In the genomic region with DNA sequence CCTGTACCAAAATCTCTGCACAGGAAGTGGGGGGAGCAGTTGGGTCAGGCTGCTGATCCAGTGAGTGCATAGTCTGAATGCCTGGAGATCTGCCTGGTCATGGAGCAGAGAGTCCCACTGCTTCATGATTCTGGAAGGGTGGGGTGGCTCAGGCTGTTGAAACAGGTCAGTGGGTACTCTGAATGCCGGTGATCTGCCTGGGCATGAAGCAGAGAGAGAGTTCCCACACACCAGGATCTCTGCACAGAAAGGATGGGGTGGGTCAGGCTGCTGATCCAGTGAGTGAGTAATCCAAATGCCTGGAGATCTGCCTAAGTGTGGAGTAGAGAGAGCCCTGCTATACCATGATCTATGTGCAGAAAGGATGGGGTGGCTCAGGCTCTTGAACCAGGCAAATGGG, we compare ENCODE assay signal across 34 cellular contexts. TPM values are rescaled to one million over a fixed set of nuclear protein-coding genes. Genes with fewer than 3 reads are reported as not detected.
"Had no signal": no experiment of that assay in that cellular context is flagged by ENCODE, and none has a peak within 500 bp of the region (broad histone marks: within the 10 kb centered on the region; RNA-seq: fewer than 3 reads in every experiment).

No MANE protein-coding gene starts in this region.

- FAIRE-seq: endothelial cell of umbilical vein, TTC549 had no signal

- H3K4me3 ChIP-seq: body of pancreas, coronary artery, heart right ventricle, left lung, lower lobe of right lung, skin epidermis, thoracic aorta, uterus had no signal

- H3K27ac Mint-ChIP-seq: activated naive CD8-positive, alpha-beta T cell; activated T-cell treated with anti-CD3 and anti-CD28 coated beads, Interleukin-2, amount 50 U/mL, for 72 hours; effector memory CD8-positive, alpha-beta T cell; natural killer cell had no signal

- H3K36me3 ChIP-seq: heart right ventricle, left lung, lower lobe of right lung, thoracic aorta, uterus had no signal

- H3K4me1 ChIP-seq: body of pancreas, heart right ventricle, left lung, lower lobe of right lung, uterus had no signal

- H3K27me3 Mint-ChIP-seq: activated naive CD8-positive, alpha-beta T cell had no signal

- H3K27me3 ChIP-seq: body of pancreas, heart right ventricle, left lung, uterus had no signal

- H3K9me3 ChIP-seq: body of pancreas, uterus had no signal

- ATAC-seq: activated T-cell treated with anti-CD3 and anti-CD28 coated beads, Interleukin-2, amount 50 U/mL, for 72 hours; body of pancreas; effector memory CD8-positive, alpha-beta T cell; heart right ventricle; left lung; natural killer cell; sciatic nerve; stimulated activated naive CD8-positive, alpha-beta T cell treated with anti-CD3 and anti-CD28 coated beads, Interleukin-15, Interleukin-2, amounts not matched to agents 100 U/mL and 50 U/mL, for 24 hours had no signal

- H3K4me3 Mint-ChIP-seq: activated naive CD8-positive, alpha-beta T cell; activated T-cell treated with anti-CD3 and anti-CD28 coated beads, Interleukin-2, amount 50 U/mL, for 72 hours; effector memory CD8-positive, alpha-beta T cell; natural killer cell had no signal

- H3K4me1 Mint-ChIP-seq: natural killer cell had no signal

- DNase-seq: activated CD4-positive, alpha-beta T cell treated with anti-CD3 and anti-CD28 coated beads for 4 hours; activated CD4-positive, alpha-beta T cell treated with anti-CD3 and anti-CD28 coated beads, Interleukin-2, amount 50 U/mL, for 4 hours; activated effector memory CD4-positive, alpha-beta T cell treated with Interleukin-2 at 50 U/mL for 16 hours; activated naive CD4-positive, alpha-beta T cell treated with Interleukin-2 at 50 U/mL for 16 hours; activated T-cell treated with anti-CD3 and anti-CD28 coated beads for 4 hours; activated T-cell treated with anti-CD3 and anti-CD28 coated beads, Interleukin-2, amount 50 U/mL, for 72 hours; aorta; body of pancreas; effector memory CD8-positive, alpha-beta T cell; foreskin melanocyte; heart right ventricle; kidney glomerular epithelial cell; left lung; lower lobe of right lung; mesendoderm; natural killer cell; retina; stimulated activated CD4-positive, alpha-beta T cell treated with anti-CD3 and anti-CD28 coated beads, Interleukin-12 subunit alpha, Interleukin-12 subunit beta, amount 100 ng/mL, for 4 hours; stimulated activated CD4-positive, alpha-beta T cell treated with anti-CD3 and anti-CD28 coated beads, Interleukin-4, amount 100 ng/mL, for 1 hour; stimulated activated naive CD8-positive, alpha-beta T cell treated with anti-CD3 and anti-CD28 coated beads, Interleukin-15, Interleukin-2, amounts not matched to agents 100 U/mL and 50 U/mL, for 24 hours; T-helper 9 cell; trophoblast cell; uterus had no signal

- H3K27ac ChIP-seq: body of pancreas, coronary artery, heart right ventricle, left lung, lower lobe of right lung, skin epidermis, thoracic aorta, uterus, VCaP had no signal

RNA-seq across cellular contexts. Expression of gene GCSAM, which starts 16.1 kb away (rescaled TPM):
- total RNA-seq: body of pancreas, cardiac septum, endothelial cell of umbilical vein, glomerular endothelial cell, osteocyte had no signal
- polyA plus RNA-seq: endothelial cell of umbilical vein had no signal
